Comparison of ENCODE assay signal across 21 cellular contexts in the genomic region with DNA sequence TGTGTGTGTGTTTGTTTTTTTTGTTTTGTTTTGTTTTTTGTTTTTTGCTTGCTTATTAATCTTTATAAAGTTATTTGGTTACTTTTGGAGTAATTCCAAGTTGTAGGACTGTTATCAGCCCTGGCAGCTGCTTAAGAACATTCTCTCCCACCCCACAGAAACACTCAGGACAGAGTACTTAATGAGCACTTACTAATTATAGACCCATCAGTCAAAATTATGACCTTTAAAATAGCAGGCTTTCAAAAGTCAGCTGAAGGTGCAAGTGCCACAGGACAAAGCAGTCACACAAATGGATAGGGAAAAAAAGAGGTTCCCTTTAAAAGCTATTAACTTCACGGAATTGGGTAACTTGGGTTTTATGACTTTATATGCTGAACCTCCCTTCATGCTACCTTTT.
"Had no signal": no experiment of that assay in that cellular context is flagged by ENCODE, and none has a peak within 500 bp of the region (broad histone marks: within the 10 kb centered on the region; RNA-seq: fewer than 3 reads in every experiment).

No MANE protein-coding gene starts in this region.

- H3K36me3 ChIP-seq: neutrophil, sigmoid colon, tibial nerve, uterus had no signal

- H3K4me1 ChIP-seq: body of pancreas, parathyroid adenoma, tibial nerve, uterus had no signal

- H3K4me3 ChIP-seq: body of pancreas, sigmoid colon, tibial nerve, uterus had no signal

- DNase-seq: activated CD4-positive, alpha-beta T cell treated with anti-CD3 and anti-CD28 coated beads, Interleukin-2, amount 10 ng/mL, durations not matched to agents 24 days and 14 days; activated CD8-positive, alpha-beta T cell treated with anti-CD3 and anti-CD28 coated beads for 36 hours; activated naive CD4-positive, alpha-beta T cell; activated naive CD8-positive, alpha-beta T cell treated with anti-CD3 and anti-CD28 coated beads, Interleukin-2, amount 10 ng/mL, durations not matched to agents 7 days and 5 days; activated T-cell treated with anti-CD3 and anti-CD28 coated beads, Interleukin-2, amount 50 U/mL, for 1 hour; amygdala; body of pancreas; caudate nucleus; effector memory CD8-positive, alpha-beta T cell; hippocampal formation; left colon; sigmoid colon; stimulated activated CD8-positive, alpha-beta memory T cell treated with anti-CD3 and anti-CD28 coated beads, Interleukin-4, amount 100 ng/mL, for 48 hours; stimulated activated naive CD4-positive, alpha-beta T cell; substantia nigra; uterus had no signal

- H3K9me3 ChIP-seq: body of pancreas, neutrophil, sigmoid colon, tibial nerve, uterus had no signal

- ATAC-seq: activated CD8-positive, alpha-beta T cell treated with anti-CD3 and anti-CD28 coated beads for 36 hours; activated T-helper 17 cell treated with anti-CD3 and anti-CD28 coated beads, Interleukin-2, amount 50 U/mL, for 72 hours; body of pancreas; effector memory CD8-positive, alpha-beta T cell; left colon; natural killer cell treated with Interleukin-12 subunit alpha and Interleukin-12 subunit beta and Interleukin-15 and Interleukin-18, amount 100 ng/mL, for 72 hours had no signal

- H3K27ac ChIP-seq: body of pancreas, neutrophil, parathyroid adenoma, sigmoid colon, tibial nerve, uterus had no signal

- H3K27me3 ChIP-seq: body of pancreas, neutrophil, sigmoid colon, tibial nerve, uterus had no signal
